In the genomic region with DNA sequence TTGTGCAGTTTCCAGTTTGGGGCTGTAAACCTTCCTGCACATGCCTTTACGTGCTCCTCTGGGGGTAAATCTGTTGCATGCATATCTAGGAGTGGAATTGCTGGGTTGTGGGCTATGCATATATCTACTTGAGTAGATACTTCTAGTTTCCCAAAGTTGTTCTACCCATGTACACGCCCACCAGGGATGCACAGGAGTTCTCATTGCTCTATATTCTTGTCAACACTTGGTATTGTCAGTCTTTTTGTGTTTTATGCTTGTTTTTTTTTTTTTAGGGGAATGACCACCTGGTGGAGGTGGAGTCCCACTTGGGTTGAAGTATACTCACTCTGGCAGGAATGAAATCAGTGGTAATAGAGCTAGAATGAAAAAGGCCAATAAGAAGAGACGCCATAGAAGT, we compare ENCODE assay signal across 22 cellular contexts. TPM values are rescaled to one million over a fixed set of nuclear protein-coding genes. Genes with fewer than 3 reads are reported as not detected.
"Had no signal": no experiment of that assay in that cellular context is flagged by ENCODE, and none has a peak within 500 bp of the region (broad histone marks: within the 10 kb centered on the region; RNA-seq: fewer than 3 reads in every experiment).

No MANE protein-coding gene starts in this region.

- DNase-seq: activated CD4-positive, CD25-positive, alpha-beta regulatory T cell treated with anti-CD3 and anti-CD28 coated beads, Interleukin-2, amount 50 U/mL, for 72 hours; activated gamma-delta T cell; effector CD8-positive, alpha-beta T cell; immature natural killer cell; naive thymus-derived CD8-positive, alpha-beta T cell; stimulated activated CD4-positive, alpha-beta T cell treated with anti-CD3 and anti-CD28 coated beads, Interleukin-12 subunit alpha, Interleukin-12 subunit beta, amount 100 ng/mL, for 4 hours; stimulated activated CD4-positive, alpha-beta T cell treated with anti-CD3 and anti-CD28 coated beads, Interleukin-1b, Interleukin-23, amount 100 ng/mL, for 48 hours; stimulated activated naive CD4-positive, alpha-beta T cell treated with Interleukin-2 at 50 U/mL for 16 hours; T-helper 17 cell had no signal

- H3K9me3 ChIP-seq: ascending aorta, esophagus squamous epithelium, heart right ventricle, sigmoid colon, tibial nerve, uterus had no signal

- H3K9me3 Mint-ChIP-seq: activated naive CD4-positive, alpha-beta T cell treated with anti-CD3 and anti-CD28 coated beads, Interleukin-2, amount 50 U/mL, for 24 hours; dendritic cell treated with granulocyte-macrophage colony-stimulating factor and Interleukin-4, amounts not matched to agents 40 ng/mL and 50 ng/mL, for 4 days; immature natural killer cell had no signal

- H3K4me1 Mint-ChIP-seq: activated naive CD4-positive, alpha-beta T cell treated with anti-CD3 and anti-CD28 coated beads, Interleukin-2, amount 50 U/mL, for 24 hours; immature natural killer cell; naive thymus-derived CD8-positive, alpha-beta T cell had no signal

- H3K27ac Mint-ChIP-seq: activated naive CD4-positive, alpha-beta T cell treated with anti-CD3 and anti-CD28 coated beads, Interleukin-2, amount 50 U/mL, for 24 hours; dendritic cell treated with granulocyte-macrophage colony-stimulating factor and Interleukin-4, amounts not matched to agents 40 ng/mL and 50 ng/mL, for 4 days; immature natural killer cell; naive thymus-derived CD8-positive, alpha-beta T cell; T-helper 17 cell had no signal

- H3K79me2 ChIP-seq: parathyroid adenoma had no signal

- H3K4me1 ChIP-seq: ascending aorta, parathyroid adenoma, uterus had no signal

- H3K27me3 Mint-ChIP-seq: activated naive CD4-positive, alpha-beta T cell treated with anti-CD3 and anti-CD28 coated beads, Interleukin-2, amount 50 U/mL, for 24 hours; T-helper 17 cell had no signal

- H3K4me3 Mint-ChIP-seq: activated naive CD4-positive, alpha-beta T cell treated with anti-CD3 and anti-CD28 coated beads, Interleukin-2, amount 50 U/mL, for 24 hours; dendritic cell treated with granulocyte-macrophage colony-stimulating factor and Interleukin-4, amounts not matched to agents 40 ng/mL and 50 ng/mL, for 4 days; immature natural killer cell; naive thymus-derived CD8-positive, alpha-beta T cell; T-helper 17 cell had no signal

- H2AFZ ChIP-seq: parathyroid adenoma had no signal

- H3K27ac ChIP-seq: ascending aorta, parathyroid adenoma, tibial nerve had no signal

- H3K4me3 ChIP-seq: ascending aorta, esophagus squamous epithelium, heart right ventricle, sigmoid colon, tibial nerve, uterus had no signal

- H3K36me3 ChIP-seq: ascending aorta, esophagus squamous epithelium, heart right ventricle, sigmoid colon, tibial nerve, uterus had no signal

- ATAC-seq: naive thymus-derived CD8-positive, alpha-beta T cell had no signal

- H3K9ac ChIP-seq: parathyroid adenoma had no signal

- H3K27me3 ChIP-seq: ascending aorta, esophagus squamous epithelium, heart right ventricle, sigmoid colon, tibial nerve, uterus had no signal

RNA-seq across cellular contexts. Expression of gene FOXE1, which starts 23.0 kb away (rescaled TPM):
- total RNA-seq: activated CD8-positive, alpha-beta memory T cell treated with anti-CD3 and anti-CD28 coated beads for 36 hours; ascending aorta; chondrocyte; heart right ventricle; liver; mucosa of gallbladder; naive thymus-derived CD8-positive, alpha-beta T cell; sigmoid colon; tibial nerve; uterus had no signal
- polyA plus RNA-seq: heart right ventricle; immature natural killer cell; liver; naive thymus-derived CD8-positive, alpha-beta T cell; sigmoid colon had no signal
